ENCODE assay signal across 1 cellular context in genomic region chr12:56716458-56716857, GRCh38.
TF ChIP-seq lines count a peak whose summit lies in the region.

No MANE protein-coding gene starts in this region.

TF ChIP-seq in GM23338, 12 proteins besides CTCF, POLR2A, EP300 and RAD21:
- TF ChIP-seq ZNF114 (CRISPR knock-in tag; IDR thresholded peaks at IDR 0.05) (no peak), EZH2 (IDR thresholded peaks at IDR 0.05; ENCODE audit: low read depth, unreplicated experiment) (no peak), ZNF462 (CRISPR knock-in tag; IDR thresholded peaks at IDR 0.05) (no peak), REST (IDR thresholded peaks at IDR 0.05; ENCODE audit: unreplicated experiment) (no peak), ETS1 (IDR thresholded peaks at IDR 0.05) (no peak), EZH2phosphoT487 (IDR thresholded peaks at IDR 0.05; ENCODE audit: unreplicated experiment) (no peak), NANOG (IDR thresholded peaks at IDR 0.05; ENCODE audit: borderline replicate concordance) (no peak), JUNB (IDR thresholded peaks at IDR 0.05; ENCODE audit: unreplicated experiment) (no peak), STAT1 (IDR thresholded peaks at IDR 0.05; ENCODE audit: unreplicated experiment) (no peak), CREB1 (CRISPR knock-in tag; IDR thresholded peaks at IDR 0.05; ENCODE audit: low read depth) (no peak), POLR2AphosphoS5 (IDR thresholded peaks at IDR 0.05; ENCODE audit: low read depth) (no peak), ZNF331 (CRISPR knock-in tag; IDR thresholded peaks at IDR 0.05; ENCODE audit: low read depth) (no peak)
